8 cellular contexts compared by ENCODE assay signal in genomic region chr15:34223904-34224596, GRCh38. TPM values are rescaled to one million over a fixed set of nuclear protein-coding genes. Genes with fewer than 3 reads are reported as not detected.
DNase-seq lines count a peak whose midpoint lies in the region; TF ChIP-seq lines count a peak whose summit lies in the region.

No MANE protein-coding gene starts in this region.

- no peaks in the 10 kb centered on the region for H3K27me3 ChIP-seq in colonic mucosa
- no peaks in the 10 kb centered on the region for H3K27me3 ChIP-seq in mesenchymal stem cell (ENCODE audit: control insufficient read depth in 1 of 2, insufficient read depth in 1 of 2, low read length in 2 of 2)

- no peak overlapping the region for H4K91ac ChIP-seq in mesenchymal stem cell (ENCODE audit: low read length)

- H3K36me3 ChIP-seq in colonic mucosa (no peaks in the 10 kb centered on the region), mesenchymal stem cell (ENCODE audit: control insufficient read depth in 1 of 2, insufficient read depth in 2 of 2, low read depth in 1 of 2, low read length in 2 of 2) (peaks cover 1 to 19% of the 10 kb centered on the region in 2 experiments), urinary bladder (ENCODE audit: insufficient read depth) (peaks cover 3% of the 10 kb centered on the region)

- no peak overlapping the region for H3K14ac ChIP-seq in mesenchymal stem cell (ENCODE audit: low read length in 2 of 2)

- H2AFZ ChIP-seq in mesenchymal stem cell (ENCODE audit: low read depth, low read length) = no peak overlapping the region

- H3K79me1 ChIP-seq in mesenchymal stem cell (replicated peaks; ENCODE audit: low read length, poor library complexity, severe bottlenecking) = peaks cover 7% of the 10 kb centered on the region

- peak overlapping the region; percentile 54 to 89 for H3K9ac ChIP-seq in colonic mucosa (ENCODE audit: low read depth in 2 of 2, low read length in 2 of 2)
- H3K9ac ChIP-seq in mesenchymal stem cell (ENCODE audit: low read length) = peak overlapping the region; percentile 97

- H3K18ac ChIP-seq in mesenchymal stem cell (ENCODE audit: low read depth in 1 of 2, low read length in 2 of 2) = peak overlapping the region in 1 of 2 experiments; percentile 30

- H2AK5ac ChIP-seq in mesenchymal stem cell (ENCODE audit: low read length, severe bottlenecking) = no peak overlapping the region

- H3K9me3 ChIP-seq in colonic mucosa = no peaks in the 10 kb centered on the region
- H3K9me3 ChIP-seq in mesenchymal stem cell (ENCODE audit: control insufficient read depth, low read length) = no peaks in the 10 kb centered on the region

- H3K4me2 ChIP-seq in mesenchymal stem cell (ENCODE audit: low read length, poor library complexity, severe bottlenecking) = peak overlapping the region; percentile 20

- intact Hi-C loops in colonic mucosa (cut with DNase I) = loop anchor here (2.0 to 10.0 kb wide), 2 partner anchors 121 kb away; partner anchors contain the start of genes NOP10, NUTM1 and PGBD4

- peak overlapping the region; percentile 82 for H3K27ac ChIP-seq in colonic mucosa
- H3K27ac ChIP-seq in mesenchymal stem cell (ENCODE audit: low read length, poor library complexity, severe bottlenecking) = no peak overlapping the region
- peak overlapping the region; percentile 66 for H3K27ac ChIP-seq in urinary bladder (ENCODE audit: low read depth)

- H2BK5ac ChIP-seq in mesenchymal stem cell (ENCODE audit: low read depth, low read length, poor library complexity, severe bottlenecking) = no peak overlapping the region

- H2BK120ac ChIP-seq in mesenchymal stem cell (ENCODE audit: low read depth, low read length) = no peak overlapping the region

- TF ChIP-seq CTCF in colonic mucosa (IDR thresholded peaks at IDR 0.05) = no peak

- H2BK12ac ChIP-seq in mesenchymal stem cell (ENCODE audit: low read length in 2 of 2) = no peak overlapping the region

- DNase-seq in DMS 273 (lab: John Stamatoyannopoulos, UW; ENCODE audit: unreplicated experiment) (peak; percentile 41), DMS 273 treated with DMSO at 0.1 percent for 48 hours (lab: John Stamatoyannopoulos, UW) (no peak), NCI-H69 (lab: John Stamatoyannopoulos, UW) (peak; percentile 48), colonic mucosa (peak; percentile 20), mesenchymal stem cell (no peak), GM19240 (ENCODE audit: insufficient read length, low spot score) (no peak), DMS153 (lab: John Stamatoyannopoulos, UW) (no peak)

- WGBS in mesenchymal stem cell = 85% methylated on average over 22 of the region's 24 CpGs
- WGBS in urinary bladder = 36% methylated on average over 24 of the region's 24 CpGs

- H3K4me1 ChIP-seq in colonic mucosa = peaks cover 6% of the 10 kb centered on the region
- H3K4me1 ChIP-seq in mesenchymal stem cell (ENCODE audit: control insufficient read depth, insufficient read depth, low read depth, low read length) = peaks cover 2% of the 10 kb centered on the region
- H3K4me1 ChIP-seq in urinary bladder (ENCODE audit: insufficient read depth) = peaks cover 2% of the 10 kb centered on the region

- H3K4me3 ChIP-seq in colonic mucosa = peak overlapping the region; percentile 73
- H3K4me3 ChIP-seq in mesenchymal stem cell (ENCODE audit: insufficient read depth in 1 of 2, low read depth in 1 of 2, low read length in 2 of 2) = peak overlapping the region in 1 of 2 experiments; percentile 91
- H3K4me3 ChIP-seq in urinary bladder (ENCODE audit: low read depth, low read length) = peak overlapping the region; percentile 85

- no peak overlapping the region for H3K4ac ChIP-seq in mesenchymal stem cell (ENCODE audit: low read depth in 1 of 2, low read length in 2 of 2)

- peak overlapping the region; percentile 81 for H4K8ac ChIP-seq in mesenchymal stem cell (ENCODE audit: low read length)

- H2BK15ac ChIP-seq in mesenchymal stem cell (ENCODE audit: low read depth, poor library complexity, severe bottlenecking) = no peak overlapping the region

- no peak overlapping the region for H3K23ac ChIP-seq in mesenchymal stem cell (ENCODE audit: low read length in 2 of 2)

RNA-seq across cellular contexts. Expression of gene EMC4, which starts 0.8 kb away (rescaled TPM):
- 100 to 1,000 TPM in 1 of 2 donors, 10 to 100 TPM in 1; 83.5 to 115 TPM for total RNA-seq in colonic mucosa
- 172 TPM for polyA plus RNA-seq in mesenchymal stem cell (2013, experiment 1 of 2)
- 177 TPM for polyA plus RNA-seq in mesenchymal stem cell (2013, experiment 2 of 2)
- 77.0 TPM for total RNA-seq in urinary bladder
- polyA plus RNA-seq in urinary bladder = 135 TPM

RNA-seq across cellular contexts. Expression of gene KATNBL1, which starts 14.2 kb away (rescaled TPM):
- total RNA-seq in colonic mucosa = 10 to 100 TPM; 37.2 to 43.0 TPM
- 16.1 TPM for polyA plus RNA-seq in mesenchymal stem cell (2013, experiment 1 of 2)
- polyA plus RNA-seq in mesenchymal stem cell (2013, experiment 2 of 2) = 17.1 TPM
- 143 TPM for total RNA-seq in urinary bladder
- 15.3 TPM for polyA plus RNA-seq in urinary bladder

Comparison
In these comparisons a context has a peak if more than half of its experiments do, and no peak if none do; other contexts are left out.
1. DNase-seq: peak in DMS 273 (single experiment), NCI-H69 (single experiment) and colonic mucosa (single experiment); none in DMS 273 treated with DMSO at 0.1 percent for 48 hours (single experiment), mesenchymal stem cell (single experiment), GM19240 (single experiment) and DMS153 (single experiment).